17 cellular contexts compared by ENCODE assay signal in genomic region chr14:97707603-97708002, GRCh38.
A peak's percentile ranks its signal among the peaks of the same experiment; 100 is the strongest.
DNase-seq lines count a peak whose midpoint lies in the region; ATAC-seq and TF ChIP-seq lines count a peak whose summit lies in the region.
"Had no signal": no experiment of that assay in that cellular context is flagged by ENCODE, and none has a peak within 500 bp of the region (broad histone marks: within the 10 kb centered on the region; RNA-seq: fewer than 3 reads in every experiment).

No MANE protein-coding gene starts in this region.

- H3K27me3 Mint-ChIP-seq in activated CD8-positive, alpha-beta T cell treated with anti-CD3 and anti-CD28 coated beads, Interleukin-2, amount 10 ng/mL, durations not matched to agents 7 days and 5 days (ENCODE audit: low read depth) = no peaks in the 10 kb centered on the region
- H3K27me3 Mint-ChIP-seq in natural killer cell treated with Interleukin-12 subunit alpha and Interleukin-12 subunit beta and Interleukin-15 and Interleukin-18, amount 100 ng/mL, for 72 hours = no peaks in the 10 kb centered on the region

- WGBS in stomach, 5 donors = 52 to 66% (median 57%) methylated on average over 6 of the region's 6 CpGs
- 78% methylated on average over 6 of the region's 6 CpGs for WGBS in prostate gland

- H3K27me3 ChIP-seq in stomach = no peaks in the 10 kb centered on the region
- H3K27me3 ChIP-seq in prostate gland (replicated peaks; ENCODE audit: insufficient read depth) = no peaks in the 10 kb centered on the region

- peaks cover 5% of the 10 kb centered on the region for H3K9me3 Mint-ChIP-seq in activated CD8-positive, alpha-beta T cell treated with anti-CD3 and anti-CD28 coated beads, Interleukin-2, amount 10 ng/mL, durations not matched to agents 7 days and 5 days (ENCODE audit: insufficient read depth)
- H3K9me3 Mint-ChIP-seq in natural killer cell treated with Interleukin-12 subunit alpha and Interleukin-12 subunit beta and Interleukin-15 and Interleukin-18, amount 100 ng/mL, for 72 hours = peaks cover 11% of the 10 kb centered on the region

- POLR2A ChIA-PET in activated CD8-positive, alpha-beta T cell treated with anti-CD3 and anti-CD28 coated beads, Interleukin-2, amount 10 ng/mL, durations not matched to agents 7 days and 5 days (lab: Charles Lee) = interaction anchor here (0.6 to 2.1 kb wide), 3 partner anchors 10 to 654 kb away, joined by 3 to 6 read pairs (median 4); no protein-coding TSS in a partner anchor

- TF ChIP-seq EP300 in stomach (IDR thresholded peaks at IDR 0.05) = no peak

- H3K36me3 ChIP-seq in stomach (no peaks in the 10 kb centered on the region), prostate gland (no peaks in the 10 kb centered on the region)

- TF ChIP-seq CTCF in stomach (IDR thresholded peaks at IDR 0.05) (no peak), prostate gland (IDR thresholded peaks at IDR 0.05) (no peak)

- H3K4me1 ChIP-seq in stomach (no peaks in the 10 kb centered on the region), prostate gland (replicated peaks) (no peaks in the 10 kb centered on the region)
- H3K4me1 ChIP-seq: A549 had no signal

- H3K36me3 Mint-ChIP-seq in activated CD8-positive, alpha-beta T cell treated with anti-CD3 and anti-CD28 coated beads, Interleukin-2, amount 10 ng/mL, durations not matched to agents 7 days and 5 days (ENCODE audit: low read depth) = peaks cover 14% of the 10 kb centered on the region
- peaks cover 10% of the 10 kb centered on the region for H3K36me3 Mint-ChIP-seq in natural killer cell treated with Interleukin-12 subunit alpha and Interleukin-12 subunit beta and Interleukin-15 and Interleukin-18, amount 100 ng/mL, for 72 hours

- peak; percentile 69 for ATAC-seq in activated CD8-positive, alpha-beta T cell treated with anti-CD3 and anti-CD28 coated beads, Interleukin-2, amount 10 ng/mL, durations not matched to agents 7 days and 5 days
- ATAC-seq in natural killer cell treated with Interleukin-12 subunit alpha and Interleukin-12 subunit beta and Interleukin-15 and Interleukin-18, amount 100 ng/mL, for 72 hours = peak; percentile 22 to 62
- no peak for ATAC-seq in GM19467 (IDR thresholded peaks at IDR 0.05; ENCODE audit: unreplicated experiment)
- ATAC-seq: A549, left ventricle myocardium superior had no signal

- H3K4me3 ChIP-seq in Jurkat, Clone E6-1 (ENCODE audit: low read length) = no peak overlapping the region
- H3K4me3 ChIP-seq in stomach (no peak overlapping the region), prostate gland (no peak overlapping the region)
- H3K4me3 ChIP-seq: A549, skin epidermis had no signal

- CTCF ChIA-PET in activated CD8-positive, alpha-beta T cell treated with anti-CD3 and anti-CD28 coated beads, Interleukin-2, amount 10 ng/mL, durations not matched to agents 7 days and 5 days (lab: Charles Lee) = interaction anchor here (1.2 to 3.7 kb wide), 6 partner anchors 16 to 372 kb away, joined by 3 to 25 read pairs (median 4); no protein-coding TSS in a partner anchor

- intact Hi-C loops in stomach (cut with DNase I; ENCODE audit: low total_unique reads) = no loop called here
- intact Hi-C loops in prostate gland (cut with DNase I) = no loop called here

- peaks cover 83% of the 10 kb centered on the region for H3K4me1 Mint-ChIP-seq in activated CD8-positive, alpha-beta T cell treated with anti-CD3 and anti-CD28 coated beads, Interleukin-2, amount 10 ng/mL, durations not matched to agents 7 days and 5 days (ENCODE audit: low read depth)
- peaks cover 76 to 81% of the 10 kb centered on the region in 2 donors for H3K4me1 Mint-ChIP-seq in natural killer cell treated with Interleukin-12 subunit alpha and Interleukin-12 subunit beta and Interleukin-15 and Interleukin-18, amount 100 ng/mL, for 72 hours (ENCODE audit: low read depth in 2 of 2)

- H3K27ac Mint-ChIP-seq in activated CD8-positive, alpha-beta T cell treated with anti-CD3 and anti-CD28 coated beads, Interleukin-2, amount 10 ng/mL, durations not matched to agents 7 days and 5 days = peak overlapping the region; percentile 93
- peak overlapping the region; percentile 88 to 92 for H3K27ac Mint-ChIP-seq in natural killer cell treated with Interleukin-12 subunit alpha and Interleukin-12 subunit beta and Interleukin-15 and Interleukin-18, amount 100 ng/mL, for 72 hours

- H3K4me3 Mint-ChIP-seq in activated CD8-positive, alpha-beta T cell treated with anti-CD3 and anti-CD28 coated beads, Interleukin-2, amount 10 ng/mL, durations not matched to agents 7 days and 5 days = peak overlapping the region; percentile 23
- H3K4me3 Mint-ChIP-seq in natural killer cell treated with Interleukin-12 subunit alpha and Interleukin-12 subunit beta and Interleukin-15 and Interleukin-18, amount 100 ng/mL, for 72 hours = peak overlapping the region; percentile 93

- H3K27ac ChIP-seq in stomach (no peak overlapping the region), prostate gland (no peak overlapping the region)
- H3K27ac ChIP-seq: A549 had no signal

- no peak for TF ChIP-seq POLR2A in stomach (IDR thresholded peaks at IDR 0.05)
- no peak for TF ChIP-seq POLR2A in prostate gland (IDR thresholded peaks at IDR 0.05)

- DNase-seq in NCI-H82 (lab: John Stamatoyannopoulos, UW) = peak; percentile 22
- no peak for DNase-seq in NCI-H82 treated with DMSO at 0.1 percent for 48 hours (lab: John Stamatoyannopoulos, UW; ENCODE audit: unreplicated experiment)
- peak; percentile 65 for DNase-seq in Jurkat, Clone E6-1 (ENCODE audit: low read depth, low spot score)
- DNase-seq in activated CD8-positive, alpha-beta T cell treated with anti-CD3 and anti-CD28 coated beads, Interleukin-2, amount 10 ng/mL, durations not matched to agents 7 days and 5 days = peak; percentile 66
- DNase-seq in natural killer cell treated with Interleukin-12 subunit alpha and Interleukin-12 subunit beta and Interleukin-15 and Interleukin-18, amount 100 ng/mL, for 72 hours (ENCODE audit: low spot score) = no peak
- DNase-seq in stomach = no peak
- DNase-seq in prostate gland (ENCODE audit: low spot score) = no peak
- DNase-seq: caudate nucleus, H7, hippocampal formation, left ventricle myocardium superior, NCI-H1105 treated with DMSO at 0.1 percent for 48 hours, NCI-H510A, Right ventricle myocardium superior had no signal

- no peaks in the 10 kb centered on the region for H3K9me3 ChIP-seq in stomach
- no peaks in the 10 kb centered on the region for H3K9me3 ChIP-seq in prostate gland
- H3K9me3 ChIP-seq: A549 had no signal

Comparison
In these comparisons a context has a peak if more than half of its experiments do, and no peak if none do; other contexts are left out.
1. DNase-seq: peak in NCI-H82 (single experiment), Jurkat, Clone E6-1 (single experiment) and activated CD8-positive, alpha-beta T cell treated with anti-CD3 and anti-CD28 coated beads, Interleukin-2, amount 10 ng/mL, durations not matched to agents 7 days and 5 days (single experiment); none in NCI-H82 treated with DMSO at 0.1 percent for 48 hours (single experiment), natural killer cell treated with Interleukin-12 subunit alpha and Interleukin-12 subunit beta and Interleukin-15 and Interleukin-18, amount 100 ng/mL, for 72 hours (single experiment), stomach (single experiment) and prostate gland (single experiment).